ENCODE assay signal across 1 cellular context in the genomic region with DNA sequence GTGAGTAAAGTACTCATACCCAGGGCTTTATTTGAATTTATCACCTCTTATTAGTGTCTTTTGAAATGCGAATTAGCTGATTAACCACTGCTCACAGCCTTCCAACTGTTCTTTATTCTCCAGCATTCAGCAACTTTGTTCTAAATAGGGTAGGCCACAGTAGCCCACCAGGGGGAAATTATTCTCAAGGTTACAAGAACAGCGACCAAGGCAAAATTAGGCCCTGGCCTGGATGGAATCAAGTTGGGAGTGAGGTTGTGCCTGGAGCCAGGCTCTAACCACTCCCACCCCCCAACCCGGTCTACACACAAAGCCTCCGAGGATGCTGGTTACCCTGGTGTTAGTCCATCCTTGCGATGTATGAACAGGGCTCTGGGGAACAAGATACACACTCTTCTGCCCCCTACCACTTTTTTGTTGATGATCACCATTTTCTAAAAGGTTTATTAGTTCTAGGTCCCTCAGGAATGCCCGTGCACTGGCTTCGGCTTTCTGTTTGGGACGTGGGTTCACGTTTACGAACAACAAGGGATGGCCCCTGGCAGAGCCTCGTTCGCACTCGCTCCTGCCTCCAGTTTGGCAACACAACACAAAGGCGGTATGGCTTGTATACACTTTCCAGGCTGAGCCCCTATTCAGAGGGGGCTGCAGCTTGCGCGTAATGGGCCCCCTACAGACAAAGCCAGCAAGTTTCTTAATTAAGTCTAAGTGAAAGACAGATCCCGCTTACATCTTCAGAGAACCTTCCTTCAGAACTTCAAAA.
TF ChIP-seq lines count a peak whose summit lies in the region.

No MANE protein-coding gene starts in this region.

TF ChIP-seq in WTC11, 78 proteins besides CTCF, POLR2A, EP300 and RAD21 (continued from another document):
- TF ChIP-seq, protein P1, sequence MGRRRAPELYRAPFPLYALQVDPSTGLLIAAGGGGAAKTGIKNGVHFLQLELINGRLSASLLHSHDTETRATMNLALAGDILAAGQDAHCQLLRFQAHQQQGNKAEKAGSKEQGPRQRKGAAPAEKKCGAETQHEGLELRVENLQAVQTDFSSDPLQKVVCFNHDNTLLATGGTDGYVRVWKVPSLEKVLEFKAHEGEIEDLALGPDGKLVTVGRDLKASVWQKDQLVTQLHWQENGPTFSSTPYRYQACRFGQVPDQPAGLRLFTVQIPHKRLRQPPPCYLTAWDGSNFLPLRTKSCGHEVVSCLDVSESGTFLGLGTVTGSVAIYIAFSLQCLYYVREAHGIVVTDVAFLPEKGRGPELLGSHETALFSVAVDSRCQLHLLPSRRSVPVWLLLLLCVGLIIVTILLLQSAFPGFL (CRISPR knock-in tag; IDR thresholded peaks at IDR 0.05; ENCODE audit: borderline replicate concordance), result no peak
- TF ChIP-seq MXD4 (CRISPR knock-in tag; IDR thresholded peaks at IDR 0.05; ENCODE audit: borderline replicate concordance) (no peak), EMX1 (CRISPR knock-in tag; IDR thresholded peaks at IDR 0.05) (no peak), ZNF396 (CRISPR knock-in tag; IDR thresholded peaks at IDR 0.05; ENCODE audit: borderline replicate concordance) (no peak), MYBL2 (CRISPR knock-in tag; IDR thresholded peaks at IDR 0.05) (no peak), FOXP1 (CRISPR knock-in tag; IDR thresholded peaks at IDR 0.05; ENCODE audit: borderline replicate concordance) (no peak), NR2C2 (CRISPR knock-in tag; IDR thresholded peaks at IDR 0.05) (no peak), ATF1 (CRISPR knock-in tag; IDR thresholded peaks at IDR 0.05) (no peak)
- TF ChIP-seq, protein P2, sequence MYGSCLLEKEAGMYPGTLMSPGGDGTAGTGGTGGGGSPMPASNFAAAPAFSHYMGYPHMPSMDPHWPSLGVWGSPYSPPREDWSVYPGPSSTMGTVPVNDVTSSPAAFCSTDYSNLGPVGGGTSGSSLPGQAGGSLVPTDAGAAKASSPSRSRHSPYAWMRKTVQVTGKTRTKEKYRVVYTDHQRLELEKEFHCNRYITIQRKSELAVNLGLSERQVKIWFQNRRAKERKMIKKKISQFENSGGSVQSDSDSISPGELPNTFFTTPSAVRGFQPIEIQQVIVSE (CRISPR knock-in tag; IDR thresholded peaks at IDR 0.05; ENCODE audit: borderline replicate concordance), result no peak
- TF ChIP-seq, protein P3, sequence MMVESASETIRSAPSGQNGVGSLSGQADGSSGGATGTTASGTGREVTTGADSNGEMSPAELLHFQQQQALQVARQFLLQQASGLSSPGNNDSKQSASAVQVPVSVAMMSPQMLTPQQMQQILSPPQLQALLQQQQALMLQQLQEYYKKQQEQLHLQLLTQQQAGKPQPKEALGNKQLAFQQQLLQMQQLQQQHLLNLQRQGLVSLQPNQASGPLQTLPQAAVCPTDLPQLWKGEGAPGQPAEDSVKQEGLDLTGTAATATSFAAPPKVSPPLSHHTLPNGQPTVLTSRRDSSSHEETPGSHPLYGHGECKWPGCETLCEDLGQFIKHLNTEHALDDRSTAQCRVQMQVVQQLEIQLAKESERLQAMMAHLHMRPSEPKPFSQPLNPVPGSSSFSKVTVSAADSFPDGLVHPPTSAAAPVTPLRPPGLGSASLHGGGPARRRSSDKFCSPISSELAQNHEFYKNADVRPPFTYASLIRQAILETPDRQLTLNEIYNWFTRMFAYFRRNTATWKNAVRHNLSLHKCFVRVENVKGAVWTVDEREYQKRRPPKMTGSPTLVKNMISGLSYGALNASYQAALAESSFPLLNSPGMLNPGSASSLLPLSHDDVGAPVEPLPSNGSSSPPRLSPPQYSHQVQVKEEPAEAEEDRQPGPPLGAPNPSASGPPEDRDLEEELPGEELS (CRISPR knock-in tag; IDR thresholded peaks at IDR 0.05), result no peak
- TF ChIP-seq, protein P4, sequence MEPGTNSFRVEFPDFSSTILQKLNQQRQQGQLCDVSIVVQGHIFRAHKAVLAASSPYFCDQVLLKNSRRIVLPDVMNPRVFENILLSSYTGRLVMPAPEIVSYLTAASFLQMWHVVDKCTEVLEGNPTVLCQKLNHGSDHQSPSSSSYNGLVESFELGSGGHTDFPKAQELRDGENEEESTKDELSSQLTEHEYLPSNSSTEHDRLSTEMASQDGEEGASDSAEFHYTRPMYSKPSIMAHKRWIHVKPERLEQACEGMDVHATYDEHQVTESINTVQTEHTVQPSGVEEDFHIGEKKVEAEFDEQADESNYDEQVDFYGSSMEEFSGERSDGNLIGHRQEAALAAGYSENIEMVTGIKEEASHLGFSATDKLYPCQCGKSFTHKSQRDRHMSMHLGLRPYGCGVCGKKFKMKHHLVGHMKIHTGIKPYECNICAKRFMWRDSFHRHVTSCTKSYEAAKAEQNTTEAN (CRISPR knock-in tag; IDR thresholded peaks at IDR 0.05), result no peak
